Comparison of ENCODE assay signal across 17 cellular contexts in genomic region chr5:32229586-32229985, GRCh38. TPM values are rescaled to one million over a fixed set of nuclear protein-coding genes. Genes with fewer than 3 reads are reported as not detected.
A peak's percentile ranks its signal among the peaks of the same experiment; 100 is the strongest.
DNase-seq lines count a peak whose midpoint lies in the region; ATAC-seq and TF ChIP-seq lines count a peak whose summit lies in the region.
"Had no signal": no experiment of that assay in that cellular context is flagged by ENCODE, and none has a peak within 500 bp of the region (broad histone marks: within the 10 kb centered on the region; RNA-seq: fewer than 3 reads in every experiment).

No MANE protein-coding gene starts in this region.

- no peak for TF ChIP-seq POLR2A in gastrocnemius medialis (IDR thresholded peaks at IDR 0.05)

- TF ChIP-seq CTCF in GM23338 (conservative IDR thresholded peaks at IDR 0.05; ENCODE audit: low read depth in 2 of 2) (no peak), liver (IDR thresholded peaks at IDR 0.05; ENCODE audit: low read depth, low read length, missing input control) (no peak), gastrocnemius medialis (IDR thresholded peaks at IDR 0.05 in 4 of 5, conservative IDR thresholded peaks at IDR 0.05 in 1 of 5) (no peak)

- peaks cover 8% of the 10 kb centered on the region for H3K27me3 Mint-ChIP-seq in GM23338 (ENCODE audit: insufficient read depth, low read depth, poor library complexity)
- H3K27me3 Mint-ChIP-seq in activated CD4-positive, alpha-beta memory T cell treated with anti-CD3 and anti-CD28 coated beads for 36 hours = no peaks in the 10 kb centered on the region
- no peaks in the 10 kb centered on the region for H3K27me3 Mint-ChIP-seq in activated CD4-positive, alpha-beta memory T cell treated with anti-CD3 and anti-CD28 coated beads, Interleukin-2, amount 10 ng/mL, durations not matched to agents 7 days and 5 days

- no peak overlapping the region for H3K9ac ChIP-seq in liver (ENCODE audit: low read depth in 1 of 2, low read length in 2 of 2)

- H3K27ac Mint-ChIP-seq in GM23338 = peak overlapping the region; percentile 19; the same call in 1 of the 2 replicates
- no peak overlapping the region for H3K27ac Mint-ChIP-seq in activated CD4-positive, alpha-beta memory T cell treated with anti-CD3 and anti-CD28 coated beads for 36 hours
- H3K27ac Mint-ChIP-seq in activated CD4-positive, alpha-beta memory T cell treated with anti-CD3 and anti-CD28 coated beads, Interleukin-2, amount 10 ng/mL, durations not matched to agents 7 days and 5 days = no peak overlapping the region
- H3K27ac Mint-ChIP-seq: HFFc6 had no signal

- POLR2A ChIA-PET in activated CD4-positive, alpha-beta memory T cell treated with anti-CD3 and anti-CD28 coated beads for 36 hours (lab: Charles Lee) = no interaction called here
- POLR2A ChIA-PET in activated CD4-positive, alpha-beta memory T cell treated with anti-CD3 and anti-CD28 coated beads, Interleukin-2, amount 10 ng/mL, durations not matched to agents 7 days and 5 days (lab: Charles Lee) = interaction anchor here (4.0 kb wide), 1 partner anchor 56 kb away, joined by 20 read pairs; the partner anchor contains the start of gene GOLPH3

- TF ChIP-seq RAD21 in liver (IDR thresholded peaks at IDR 0.05) = peak; percentile 35 to 43

- DNase-seq in GM23338 (ENCODE audit: low spot score) (no peak), gastrocnemius medialis (no peak), NCI-H146 treated with DMSO at 0.1 percent for 48 hours (lab: John Stamatoyannopoulos, UW; ENCODE audit: unreplicated experiment) (no peak)
- DNase-seq in activated CD4-positive, alpha-beta memory T cell treated with anti-CD3 and anti-CD28 coated beads for 36 hours = no peak
- no peak for DNase-seq in activated CD4-positive, alpha-beta memory T cell treated with anti-CD3 and anti-CD28 coated beads, Interleukin-2, amount 10 ng/mL, durations not matched to agents 7 days and 5 days
- DNase-seq: BE2C, DMS79, H9, HFFc6, NCI-H1092, NCI-H1436, NCI-H1930, NCI-H524, NCI-H82, Right ventricle myocardium superior had no signal

- intact Hi-C loops in gastrocnemius medialis (cut with DNase I; ENCODE audit: low total_unique reads) = no loop called here
- intact Hi-C loops in activated CD4-positive, alpha-beta memory T cell treated with anti-CD3 and anti-CD28 coated beads for 36 hours (cut with micrococcal nuclease) = no loop called here

- H3K36me3 Mint-ChIP-seq in GM23338 (ENCODE audit: low read depth) = peaks cover 54% of the 10 kb centered on the region
- peaks cover 8% of the 10 kb centered on the region for H3K36me3 Mint-ChIP-seq in activated CD4-positive, alpha-beta memory T cell treated with anti-CD3 and anti-CD28 coated beads for 36 hours
- peaks cover 34% of the 10 kb centered on the region for H3K36me3 Mint-ChIP-seq in activated CD4-positive, alpha-beta memory T cell treated with anti-CD3 and anti-CD28 coated beads, Interleukin-2, amount 10 ng/mL, durations not matched to agents 7 days and 5 days (ENCODE audit: low read depth)

- H3K9me2 ChIP-seq in GM23338 (ENCODE audit: insufficient read depth) = no peaks in the 10 kb centered on the region

- H3K4me3 ChIP-seq in GM23338 (no peak overlapping the region), ectodermal cell (ENCODE audit: insufficient read depth, low read depth, low read length) (no peak overlapping the region), liver (ENCODE audit: low read depth in 1 of 3, low read length in 3 of 3) (no peak overlapping the region), gastrocnemius medialis (no peak overlapping the region)

- no peaks in the 10 kb centered on the region for H3K79me2 ChIP-seq in GM23338 (replicated peaks; ENCODE audit: insufficient read depth)

- H3K36me3 ChIP-seq in GM23338 (ENCODE audit: insufficient read depth) (peaks cover 7% of the 10 kb centered on the region), ectodermal cell (ENCODE audit: control insufficient read depth, insufficient read depth, low read length) (no peaks in the 10 kb centered on the region), liver (ENCODE audit: control insufficient read depth in 4 of 4, insufficient read depth in 3 of 4, low read depth in 1 of 4, low read length in 3 of 4) (peaks cover 0 to 4% (median 0%) of the 10 kb centered on the region in 4 donors), gastrocnemius medialis (peaks cover 0 to 7% of the 10 kb centered on the region in 2 donors)

- H2AFZ ChIP-seq in GM23338 = no peak overlapping the region

- in situ Hi-C loops in gastrocnemius medialis (cut with MboI; ENCODE audit: low sequenced_read_pairs in 4 of 4) = loop anchor here in 3 of 4 donors (25.0 kb wide), 4 partner anchors 108 to 383 kb away; partner anchors contain the start of genes SUB1 (in 2 of the 3) and ZFR (in 1 of the 3)

- H3F3A ChIP-seq in GM23338 (replicated peaks; ENCODE audit: low read depth) = peaks cover 6% of the 10 kb centered on the region; the same call in 1 of the 2 replicates

- no peaks in the 10 kb centered on the region for H3K9me3 Mint-ChIP-seq in GM23338
- no peaks in the 10 kb centered on the region for H3K9me3 Mint-ChIP-seq in activated CD4-positive, alpha-beta memory T cell treated with anti-CD3 and anti-CD28 coated beads for 36 hours
- no peaks in the 10 kb centered on the region for H3K9me3 Mint-ChIP-seq in activated CD4-positive, alpha-beta memory T cell treated with anti-CD3 and anti-CD28 coated beads, Interleukin-2, amount 10 ng/mL, durations not matched to agents 7 days and 5 days
- H3K9me3 Mint-ChIP-seq: H9, HFFc6 had no signal

- peaks cover 8% of the 10 kb centered on the region for H3K4me1 Mint-ChIP-seq in GM23338
- H3K4me1 Mint-ChIP-seq in activated CD4-positive, alpha-beta memory T cell treated with anti-CD3 and anti-CD28 coated beads for 36 hours (ENCODE audit: low read depth) = no peaks in the 10 kb centered on the region
- H3K4me1 Mint-ChIP-seq in activated CD4-positive, alpha-beta memory T cell treated with anti-CD3 and anti-CD28 coated beads, Interleukin-2, amount 10 ng/mL, durations not matched to agents 7 days and 5 days = peaks cover 8% of the 10 kb centered on the region

- no peaks in the 10 kb centered on the region; the same call in 1 of the 2 replicates for H4K20me1 ChIP-seq in GM23338 (replicated peaks; ENCODE audit: insufficient read depth)

- 83 to 84% methylated on average over 14 of the region's 14 CpGs for WGBS in ectodermal cell, 2 experiments
- 64% methylated on average over 14 of the region's 14 CpGs for WGBS in liver

- H3K4me3 Mint-ChIP-seq in GM23338 = no peak overlapping the region
- H3K4me3 Mint-ChIP-seq in activated CD4-positive, alpha-beta memory T cell treated with anti-CD3 and anti-CD28 coated beads for 36 hours = no peak overlapping the region
- no peak overlapping the region for H3K4me3 Mint-ChIP-seq in activated CD4-positive, alpha-beta memory T cell treated with anti-CD3 and anti-CD28 coated beads, Interleukin-2, amount 10 ng/mL, durations not matched to agents 7 days and 5 days
- H3K4me3 Mint-ChIP-seq: H9, HFFc6 had no signal

- no peak for ATAC-seq in GM23338
- no peak for ATAC-seq in gastrocnemius medialis

- no peak overlapping the region for H3K4me2 ChIP-seq in GM23338

- no peak overlapping the region for H3K27ac ChIP-seq in GM23338 (ENCODE audit: low read depth)
- H3K27ac ChIP-seq in ectodermal cell (ENCODE audit: insufficient read depth, low read depth, low read length, poor library complexity, severe bottlenecking) = peak overlapping the region; percentile 17
- H3K27ac ChIP-seq in liver (ENCODE audit: low read depth in 1 of 2, low read length in 2 of 2) = peak overlapping the region in 1 of 2 donors; percentile 57
- peak overlapping the region in 3 of 4 donors; percentile 25 to 66 (median 34) for H3K27ac ChIP-seq in gastrocnemius medialis

- no peaks in the 10 kb centered on the region for H3K27me3 ChIP-seq in GM23338 (ENCODE audit: insufficient read depth)
- H3K27me3 ChIP-seq in ectodermal cell (ENCODE audit: control insufficient read depth, insufficient read depth, low read length, poor library complexity, severe bottlenecking) = no peaks in the 10 kb centered on the region
- no peaks in the 10 kb centered on the region for H3K27me3 ChIP-seq in liver (ENCODE audit: control insufficient read depth in 4 of 4, insufficient read depth in 4 of 4, low read length in 3 of 4)
- no peaks in the 10 kb centered on the region for H3K27me3 ChIP-seq in gastrocnemius medialis
- H3K27me3 ChIP-seq: BE2C had no signal

- peaks cover under 1% of the 10 kb centered on the region; the same call in 1 of the 2 replicates for H3K4me1 ChIP-seq in GM23338 (ENCODE audit: insufficient read depth)
- peaks cover 4% of the 10 kb centered on the region for H3K4me1 ChIP-seq in ectodermal cell (ENCODE audit: control insufficient read depth, insufficient read depth, low read length)
- H3K4me1 ChIP-seq in liver (ENCODE audit: control insufficient read depth in 4 of 4, insufficient read depth in 4 of 4, low read length in 3 of 4) = peaks cover 9 to 45% (median 35%) of the 10 kb centered on the region in 4 donors
- H3K4me1 ChIP-seq in gastrocnemius medialis = peaks cover 34 to 42% of the 10 kb centered on the region in 2 donors
- H3K4me1 ChIP-seq: BE2C had no signal

- CTCF ChIA-PET in activated CD4-positive, alpha-beta memory T cell treated with anti-CD3 and anti-CD28 coated beads for 36 hours (lab: Charles Lee) = interaction anchor here (0.8 to 13.3 kb wide), 3 partner anchors 46 to 100 kb away, joined by 3 to 271 read pairs (median 24); partner anchors contain the start of gene GOLPH3
- CTCF ChIA-PET in activated CD4-positive, alpha-beta memory T cell treated with anti-CD3 and anti-CD28 coated beads, Interleukin-2, amount 10 ng/mL, durations not matched to agents 7 days and 5 days (lab: Charles Lee) = interaction anchor here (0.9 to 6.2 kb wide), 2 partner anchors 77 to 100 kb away, joined by 3 to 173 read pairs; no protein-coding TSS in a partner anchor

- no peaks in the 10 kb centered on the region for H3K9me3 ChIP-seq in ectodermal cell (ENCODE audit: control insufficient read depth, low read length)
- H3K9me3 ChIP-seq in liver (ENCODE audit: control insufficient read depth in 4 of 4, low read length in 3 of 4) = no peaks in the 10 kb centered on the region
- no peaks in the 10 kb centered on the region for H3K9me3 ChIP-seq in gastrocnemius medialis
- H3K9me3 ChIP-seq: BE2C had no signal

TF ChIP-seq in GM23338, 12 proteins besides CTCF, POLR2A, EP300 and RAD21 (continues in another document):
- TF ChIP-seq ZNF114 (CRISPR knock-in tag; IDR thresholded peaks at IDR 0.05) = no peak

TF ChIP-seq in liver, 16 proteins besides CTCF, POLR2A, EP300 and RAD21 (continues in another document):
- TF ChIP-seq FOXA2 (IDR thresholded peaks at IDR 0.05) = peak; percentile 23

RNA-seq across cellular contexts. Expression of gene GOLPH3, which starts 55.5 kb away (rescaled TPM):
- 96.1 and 113 TPM in 2 replicates for total RNA-seq in GM23338 (2014; rRNA removed; shearing (Covaris generic))
- polyA plus RNA-seq in GM23338 (2016; fragmentation: Nextera tagmentation; extraction: Ambion mirVana) (61.7 and 68.5 TPM in 2 replicates), liver (10 to 100 TPM; 64.1 to 66.5 TPM)
- polyA plus RNA-seq in ectodermal cell (2013, experiment 1 of 4) = 75.5 TPM
- polyA plus RNA-seq in ectodermal cell (2013, experiment 2 of 4) = 77.5 TPM
- polyA plus RNA-seq in ectodermal cell (2013, experiment 3 of 4) = 59.7 TPM
- polyA plus RNA-seq in ectodermal cell (2013, experiment 4 of 4) = 68.0 TPM
- total RNA-seq in liver (100 to 1,000 TPM in 1 of 2 donors, 10 to 100 TPM in 1; 70.5 to 116 TPM), gastrocnemius medialis (10 to 100 TPM; 34.9 to 77.8 (median 46.1) TPM)
- total RNA-seq in activated CD4-positive, alpha-beta memory T cell treated with anti-CD3 and anti-CD28 coated beads for 36 hours = 10 to 100 TPM; 65.6 to 67.1 TPM
- 10 to 100 TPM; 81.6 to 86.8 TPM for total RNA-seq in activated CD4-positive, alpha-beta memory T cell treated with anti-CD3 and anti-CD28 coated beads, Interleukin-2, amount 10 ng/mL, durations not matched to agents 7 days and 5 days
